ENCODE assay signal across 29 cellular contexts in genomic region chr10:86169066-86169465, GRCh38.
"Had no signal": no experiment of that assay in that cellular context is flagged by ENCODE, and none has a peak within 500 bp of the region (broad histone marks: within the 10 kb centered on the region; RNA-seq: fewer than 3 reads in every experiment).

No MANE protein-coding gene starts in this region.

- H3K27ac Mint-ChIP-seq: immature natural killer cell; mesothelial cell of epicardium; naive B cell; natural killer cell treated with Interleukin-12 subunit alpha and Interleukin-12 subunit beta and Interleukin-15 and Interleukin-18, amount 100 ng/mL, for 72 hours; type B pancreatic cell had no signal

- H3K9me3 ChIP-seq: esophagus muscularis mucosa, gastroesophageal sphincter, heart right ventricle, lower lobe of right lung, mucosa of descending colon, prostate gland, stomach, thyroid gland had no signal

- H3K27ac ChIP-seq: coronary artery, esophagus muscularis mucosa, foreskin keratinocyte, gastroesophageal sphincter, heart right ventricle, lower lobe of right lung, parathyroid adenoma, prostate gland, stomach, thyroid gland had no signal

- H3K36me3 Mint-ChIP-seq: immature natural killer cell; mesothelial cell of epicardium; naive B cell; natural killer cell treated with Interleukin-12 subunit alpha and Interleukin-12 subunit beta and Interleukin-15 and Interleukin-18, amount 100 ng/mL, for 72 hours; type B pancreatic cell had no signal

- H3K27me3 Mint-ChIP-seq: natural killer cell treated with Interleukin-12 subunit alpha and Interleukin-12 subunit beta and Interleukin-15 and Interleukin-18, amount 100 ng/mL, for 72 hours; type B pancreatic cell had no signal

- ATAC-seq: foreskin keratinocyte, gastroesophageal sphincter, left ventricle myocardium superior, lower lobe of right lung, right cardiac atrium had no signal

- H3K4me1 ChIP-seq: esophagus muscularis mucosa, foreskin keratinocyte, gastroesophageal sphincter, heart right ventricle, lower lobe of right lung, parathyroid adenoma, prostate gland, stomach had no signal

- H3K36me3 ChIP-seq: esophagus muscularis mucosa, gastroesophageal sphincter, heart right ventricle, lower lobe of right lung, prostate gland, stomach, thyroid gland had no signal

- H3K27me3 ChIP-seq: esophagus muscularis mucosa, foreskin keratinocyte, gastroesophageal sphincter, heart right ventricle, stomach, thyroid gland had no signal

- H3K9me3 Mint-ChIP-seq: immature natural killer cell; mesothelial cell of epicardium; naive B cell; natural killer cell treated with Interleukin-12 subunit alpha and Interleukin-12 subunit beta and Interleukin-15 and Interleukin-18, amount 100 ng/mL, for 72 hours; neural crest cell; type B pancreatic cell had no signal

- H3K4me1 Mint-ChIP-seq: immature natural killer cell, mesothelial cell of epicardium, neural crest cell had no signal

- H3K4me3 ChIP-seq: coronary artery, esophagus muscularis mucosa, gastroesophageal sphincter, heart right ventricle, lower lobe of right lung, mucosa of descending colon, prostate gland, stomach, thyroid gland had no signal

- H3K4me3 Mint-ChIP-seq: immature natural killer cell; mesothelial cell of epicardium; natural killer cell treated with Interleukin-12 subunit alpha and Interleukin-12 subunit beta and Interleukin-15 and Interleukin-18, amount 100 ng/mL, for 72 hours; neural crest cell; type B pancreatic cell had no signal

- DNase-seq: dermis blood vessel endothelial cell; effector memory CD4-positive, alpha-beta T cell; foreskin keratinocyte; glutamatergic neuron; heart right ventricle; hippocampal formation; immature natural killer cell; islet precursor cell; left ventricle myocardium superior; lower lobe of right lung; mucosa of descending colon; naive B cell; right cardiac atrium; small intestine; stimulated activated CD4-positive, alpha-beta T cell treated with anti-CD3 and anti-CD28 coated beads, Interleukin-1b, Interleukin-23, amount 100 ng/mL, for 48 hours; stimulated activated CD4-positive, alpha-beta T cell treated with anti-CD3 and anti-CD28 coated beads, Interleukin-4, amount 100 ng/mL, for 1 hour; stimulated activated CD8-positive, alpha-beta memory T cell treated with anti-CD3 and anti-CD28 coated beads, Interleukin-4, amount 100 ng/mL, for 48 hours; stimulated activated naive CD4-positive, alpha-beta T cell treated with Interleukin-2 at 50 U/mL for 16 hours; stomach; thyroid gland had no signal
